Comparison of ENCODE assay signal across 23 cellular contexts in the genomic region with DNA sequence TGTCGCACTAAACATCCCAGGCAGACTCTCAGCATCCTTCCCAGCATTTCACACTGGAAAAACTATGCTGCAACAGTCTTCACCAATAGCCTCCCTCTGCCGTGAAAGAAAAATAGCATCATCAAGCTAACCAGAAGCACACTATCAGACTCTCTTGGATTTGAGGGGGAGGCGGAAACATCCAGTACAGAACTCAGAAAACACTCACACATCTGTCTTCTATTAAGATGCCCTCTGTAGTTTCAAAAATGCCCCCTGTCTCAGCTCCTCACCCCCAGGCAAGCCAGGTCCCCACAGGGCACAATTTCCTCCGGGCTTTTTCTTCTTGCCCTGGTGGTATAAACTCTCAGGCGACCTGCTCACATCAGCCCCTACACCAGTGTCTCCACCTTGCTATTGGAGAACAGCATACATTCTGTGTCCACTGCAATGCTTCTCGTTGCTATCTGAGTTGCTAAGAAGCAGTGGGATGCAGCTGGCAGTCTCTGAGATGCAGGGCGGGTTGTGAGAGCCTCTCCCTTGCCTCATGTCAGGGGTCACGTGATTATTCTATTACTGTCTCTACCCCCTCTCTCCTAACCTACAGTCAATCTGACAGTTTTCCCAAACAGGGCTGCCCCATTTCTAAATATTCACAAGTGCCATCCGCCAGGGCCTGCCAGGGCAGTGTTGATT.
DNase-seq lines count a peak whose midpoint lies in the region; ATAC-seq and TF ChIP-seq lines count a peak whose summit lies in the region.
"Had no signal": no experiment of that assay in that cellular context is flagged by ENCODE, and none has a peak within 500 bp of the region (broad histone marks: within the 10 kb centered on the region; RNA-seq: fewer than 3 reads in every experiment).

No MANE protein-coding gene starts in this region.

- no peak overlapping the region for H3K27ac Mint-ChIP-seq in GM23338
- peak overlapping the region; percentile 65 for H3K27ac Mint-ChIP-seq in osteocyte (ENCODE audit: unreplicated experiment)
- H3K27ac Mint-ChIP-seq: naive thymus-derived CD4-positive, alpha-beta T cell; stimulated activated naive CD8-positive, alpha-beta T cell treated with anti-CD3 and anti-CD28 coated beads, Interleukin-15, Interleukin-2, amounts not matched to agents 100 ng/mL and 50 ng/mL, for 24 hours; T-helper 1 cell treated with Interleukin-12 subunit alpha and Interleukin-12 subunit beta and Interleukin-4 antibody, amounts not matched to agents 30 μg/mL and 1 μg/mL, for 36 hours had no signal

- no peaks in the 10 kb centered on the region for H3K27me3 ChIP-seq in GM23338 (ENCODE audit: insufficient read depth)
- peaks cover 12% of the 10 kb centered on the region for H3K27me3 ChIP-seq in adipocyte (replicated peaks; ENCODE audit: control insufficient read depth, insufficient read depth, low read length)
- H3K27me3 ChIP-seq: tibial nerve had no signal

- H3K4me3 Mint-ChIP-seq in GM23338 (no peak overlapping the region), osteocyte (ENCODE audit: unreplicated experiment) (no peak overlapping the region)
- H3K4me3 Mint-ChIP-seq: naive thymus-derived CD4-positive, alpha-beta T cell; stimulated activated naive CD8-positive, alpha-beta T cell treated with anti-CD3 and anti-CD28 coated beads, Interleukin-15, Interleukin-2, amounts not matched to agents 100 ng/mL and 50 ng/mL, for 24 hours; T-helper 1 cell treated with Interleukin-12 subunit alpha and Interleukin-12 subunit beta and Interleukin-4 antibody, amounts not matched to agents 30 μg/mL and 1 μg/mL, for 36 hours had no signal

- no peaks in the 10 kb centered on the region for H4K20me1 ChIP-seq in GM23338 (replicated peaks; ENCODE audit: insufficient read depth)

- peaks cover 7% of the 10 kb centered on the region for H3K9me3 ChIP-seq in adipocyte (ENCODE audit: control insufficient read depth, low read length)
- H3K9me3 ChIP-seq: adrenal gland had no signal

- H2AFZ ChIP-seq in GM23338: 0 out of 2 replicates have a peak overlapping the region, but pooled peaks have one; percentile 47

- H3K27ac ChIP-seq in GM23338 (ENCODE audit: low read depth): no peak overlapping the region
- H3K27ac ChIP-seq: adrenal gland, foreskin keratinocyte, tibial nerve had no signal

- H3K4me1 Mint-ChIP-seq in GM23338 (no peaks in the 10 kb centered on the region), osteocyte (ENCODE audit: unreplicated experiment) (peaks cover 14% of the 10 kb centered on the region)
- H3K4me1 Mint-ChIP-seq: naive thymus-derived CD4-positive, alpha-beta T cell had no signal

- no peaks in the 10 kb centered on the region for H3K36me3 Mint-ChIP-seq in GM23338 (ENCODE audit: low read depth)
- no peaks in the 10 kb centered on the region for H3K36me3 Mint-ChIP-seq in osteocyte (ENCODE audit: unreplicated experiment)

- no peak for ATAC-seq in GM23338
- ATAC-seq: foreskin keratinocyte; naive thymus-derived CD4-positive, alpha-beta T cell; PC-3 had no signal

- H3K4me2 ChIP-seq in GM23338: no peak overlapping the region

- no peaks in the 10 kb centered on the region for H3K79me2 ChIP-seq in GM23338 (replicated peaks; ENCODE audit: insufficient read depth)

- no peaks in the 10 kb centered on the region for H3K9me2 ChIP-seq in GM23338 (ENCODE audit: insufficient read depth)

- H3K27me3 Mint-ChIP-seq in GM23338 (ENCODE audit: insufficient read depth, low read depth, poor library complexity): peaks cover 4% of the 10 kb centered on the region
- peaks cover 41% of the 10 kb centered on the region for H3K27me3 Mint-ChIP-seq in osteocyte (ENCODE audit: unreplicated experiment)

- DNase-seq in Ammon's horn (ENCODE audit: low spot score): peak; percentile 43
- no peak for DNase-seq in GM23338 (ENCODE audit: low spot score)
- peak; percentile 47 for DNase-seq in adipocyte (ENCODE audit: low read depth)
- DNase-seq in osteocyte (ENCODE audit: extremely low spot score, unreplicated experiment): no peak
- no peak for DNase-seq in activated gamma-delta T cell treated with Interleukin-2 at 50 U/mL for 16 hours
- no peak for DNase-seq in stimulated activated CD4-positive, alpha-beta T cell treated with anti-CD3 and anti-CD28 coated beads, Interleukin-4, amount 100 ng/mL, for 1 hour
- no peak for DNase-seq in LoVo (ENCODE audit: low spot score)
- DNase-seq: activated CD4-positive, alpha-beta T cell treated with anti-CD3 and anti-CD28 coated beads for 1 hour; adrenal gland; AML-193; DND-41; effector CD8-positive, alpha-beta T cell; foreskin keratinocyte; H7; naive thymus-derived CD4-positive, alpha-beta T cell; NCI-H1048; NCI-H1930; NCI-H446; PC-3; stimulated activated CD4-positive, alpha-beta T cell treated with anti-CD3 and anti-CD28 coated beads, Interleukin-12 subunit alpha, Interleukin-12 subunit beta, amount 100 ng/mL, for 4 hours had no signal

- H3K9me3 Mint-ChIP-seq in GM23338: no peaks in the 10 kb centered on the region
- H3K9me3 Mint-ChIP-seq in osteocyte (ENCODE audit: unreplicated experiment): peaks cover 7% of the 10 kb centered on the region
- H3K9me3 Mint-ChIP-seq: T-helper 1 cell treated with Interleukin-12 subunit alpha and Interleukin-12 subunit beta and Interleukin-4 antibody, amounts not matched to agents 30 μg/mL and 1 μg/mL, for 36 hours had no signal

- no peak overlapping the region for H3K9ac ChIP-seq in adipocyte (ENCODE audit: low read length)

- H3K36me3 ChIP-seq in GM23338 (ENCODE audit: insufficient read depth) (no peaks in the 10 kb centered on the region), adipocyte (ENCODE audit: control insufficient read depth, insufficient read depth, low read length, severe bottlenecking) (no peaks in the 10 kb centered on the region)
- H3K36me3 ChIP-seq: adrenal gland, tibial nerve had no signal

- H3K4me1 ChIP-seq in GM23338 (ENCODE audit: insufficient read depth): no peaks in the 10 kb centered on the region
- H3K4me1 ChIP-seq in adipocyte (ENCODE audit: control insufficient read depth, insufficient read depth, low read length): no peaks in the 10 kb centered on the region
- H3K4me1 ChIP-seq: adrenal gland, tibial nerve had no signal

- H3F3A ChIP-seq in GM23338 (replicated peaks; ENCODE audit: low read depth): no peaks in the 10 kb centered on the region

- TF ChIP-seq CTCF in GM23338 (conservative IDR thresholded peaks at IDR 0.05; ENCODE audit: low read depth in 2 of 2) (no peak), osteocyte (IDR thresholded peaks at IDR 0.05) (no peak)

- no peak overlapping the region for H3K4me3 ChIP-seq in GM23338
- no peak overlapping the region for H3K4me3 ChIP-seq in adipocyte (ENCODE audit: low read length)
- H3K4me3 ChIP-seq: adrenal gland, tibial nerve had no signal

TF ChIP-seq in GM23338, 12 proteins besides CTCF, POLR2A, EP300 and RAD21 (continues in another document):
- no peak for TF ChIP-seq JUNB (IDR thresholded peaks at IDR 0.05; ENCODE audit: unreplicated experiment)
- no peak for TF ChIP-seq CREB1 (CRISPR knock-in tag; IDR thresholded peaks at IDR 0.05; ENCODE audit: low read depth)
- no peak for TF ChIP-seq NANOG (IDR thresholded peaks at IDR 0.05; ENCODE audit: borderline replicate concordance)
- no peak for TF ChIP-seq EZH2phosphoT487 (IDR thresholded peaks at IDR 0.05; ENCODE audit: unreplicated experiment)
- no peak for TF ChIP-seq EZH2 (IDR thresholded peaks at IDR 0.05; ENCODE audit: low read depth, unreplicated experiment)
- TF ChIP-seq POLR2AphosphoS5 (IDR thresholded peaks at IDR 0.05; ENCODE audit: low read depth): no peak
- TF ChIP-seq, protein P1, sequence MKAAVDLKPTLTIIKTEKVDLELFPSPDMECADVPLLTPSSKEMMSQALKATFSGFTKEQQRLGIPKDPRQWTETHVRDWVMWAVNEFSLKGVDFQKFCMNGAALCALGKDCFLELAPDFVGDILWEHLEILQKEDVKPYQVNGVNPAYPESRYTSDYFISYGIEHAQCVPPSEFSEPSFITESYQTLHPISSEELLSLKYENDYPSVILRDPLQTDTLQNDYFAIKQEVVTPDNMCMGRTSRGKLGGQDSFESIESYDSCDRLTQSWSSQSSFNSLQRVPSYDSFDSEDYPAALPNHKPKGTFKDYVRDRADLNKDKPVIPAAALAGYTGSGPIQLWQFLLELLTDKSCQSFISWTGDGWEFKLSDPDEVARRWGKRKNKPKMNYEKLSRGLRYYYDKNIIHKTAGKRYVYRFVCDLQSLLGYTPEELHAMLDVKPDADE (IDR thresholded peaks at IDR 0.05): no peak

Comparison
In these comparisons a context has a peak if more than half of its experiments do, and no peak if none do; other contexts are left out.
1. DNase-seq: peak in Ammon's horn (single experiment) and adipocyte (single experiment); none in GM23338 (single experiment), osteocyte (single experiment), activated gamma-delta T cell treated with Interleukin-2 at 50 U/mL for 16 hours (single experiment), stimulated activated CD4-positive, alpha-beta T cell treated with anti-CD3 and anti-CD28 coated beads, Interleukin-4, amount 100 ng/mL, for 1 hour (single experiment) and LoVo (single experiment).